ENCODE assay signal across 11 cellular contexts in the genomic region with DNA sequence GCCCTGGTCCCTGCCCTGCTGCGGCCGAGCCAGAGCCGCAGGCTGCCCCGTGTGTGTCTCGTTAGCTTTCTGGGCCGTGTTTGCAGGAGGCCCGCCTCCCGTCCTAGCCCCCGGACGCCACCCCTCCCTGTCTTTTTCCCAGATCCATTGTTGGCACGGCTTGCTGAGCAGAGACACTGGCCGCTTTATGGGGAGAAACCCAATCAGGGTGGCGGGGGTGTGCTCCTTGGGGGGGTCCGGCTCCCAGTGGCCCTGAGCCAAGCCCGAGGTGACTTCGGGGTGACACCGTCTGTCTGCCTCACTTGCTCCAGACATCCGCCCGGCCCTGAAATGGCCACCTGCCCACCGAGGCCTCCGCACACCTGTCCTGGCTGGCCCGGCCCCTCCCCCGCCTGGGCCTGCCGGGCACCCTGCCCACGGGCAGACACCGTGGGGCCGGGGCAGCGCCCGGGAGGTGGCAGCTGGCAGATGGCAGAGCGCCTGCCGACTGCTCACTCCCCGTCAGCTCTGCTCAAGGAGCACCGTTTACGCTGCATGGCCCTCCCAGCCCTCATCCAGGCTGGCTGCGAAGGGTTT. TPM values are rescaled to one million over a fixed set of nuclear protein-coding genes. Genes with fewer than 3 reads are reported as not detected.
DNase-seq lines count a peak whose midpoint lies in the region; ATAC-seq and TF ChIP-seq lines count a peak whose summit lies in the region.
"Had no signal": no experiment of that assay in that cellular context is flagged by ENCODE, and none has a peak within 500 bp of the region (broad histone marks: within the 10 kb centered on the region; RNA-seq: fewer than 3 reads in every experiment).

No MANE protein-coding gene starts in this region.

- peak overlapping the region; percentile 52; the same call in 1 of the 2 replicates for H3K4me3 Mint-ChIP-seq in HFFc6
- H3K4me3 Mint-ChIP-seq: activated B cell treated with CpG ODN at 0.5 μM for 24 hours, natural killer cell had no signal

- H3K27ac Mint-ChIP-seq in HFFc6, result peak overlapping the region; percentile 80
- H3K27ac Mint-ChIP-seq: activated B cell treated with CpG ODN at 0.5 μM for 24 hours, natural killer cell had no signal

- H3K36me3 ChIP-seq in skeletal muscle tissue (ENCODE audit: control insufficient read depth in 3 of 3, insufficient read depth in 3 of 3, low read length in 3 of 3), result peaks cover 30 to 46% (median 33%) of the 10 kb centered on the region in 3 donors

- peak overlapping the region; percentile 53 for H3K27ac ChIP-seq in VCaP
- peak overlapping the region; percentile 65 for H3K27ac ChIP-seq in right cardiac atrium (ENCODE audit: low read length)
- peak overlapping the region; percentile 77 for H3K27ac ChIP-seq in skeletal muscle tissue (ENCODE audit: low read depth, low read length)

- H3K4me1 ChIP-seq in right cardiac atrium (ENCODE audit: control insufficient read depth, insufficient read depth, low read length) (peaks cover 33% of the 10 kb centered on the region), skeletal muscle tissue (ENCODE audit: control insufficient read depth in 3 of 3, insufficient read depth in 3 of 3, low read length in 3 of 3) (peaks cover 95 to 97% (median 97%) of the 10 kb centered on the region in 3 donors)

- intact Hi-C loops in right cardiac atrium (cut with DNase I), result no loop called here

- no peaks in the 10 kb centered on the region for H3K27me3 ChIP-seq in right cardiac atrium (ENCODE audit: control insufficient read depth, insufficient read depth)
- no peaks in the 10 kb centered on the region for H3K27me3 ChIP-seq in skeletal muscle tissue (ENCODE audit: control insufficient read depth in 3 of 3, insufficient read depth in 3 of 3, low read length in 3 of 3)

- WGBS in right cardiac atrium, result 26% methylated on average over 35 of the region's 35 CpGs

- peak overlapping the region; percentile 45 to 79 (median 51) for H3K9ac ChIP-seq in skeletal muscle tissue (ENCODE audit: low read depth in 1 of 3, low read length in 3 of 3)

- DNase-seq in HFFc6 (no peak), right cardiac atrium (peak in 2 of 3 donors; percentile 85 to 86), AG20443 (ENCODE audit: low spot score) (no peak), GM20000 (ENCODE audit: low spot score) (no peak)
- DNase-seq in activated T-cell treated with anti-CD3 and anti-CD28 coated beads, Interleukin-2, amount 50 U/mL, for 48 hours, result no peak
- DNase-seq: activated B cell treated with CpG ODN at 0.5 μM for 24 hours, H7, natural killer cell had no signal

- H3K9me3 Mint-ChIP-seq in HFFc6, result no peaks in the 10 kb centered on the region; the same call in 1 of the 2 replicates
- H3K9me3 Mint-ChIP-seq: activated B cell treated with CpG ODN at 0.5 μM for 24 hours, natural killer cell had no signal

- TF ChIP-seq CTCF in HFFc6 (IDR thresholded peaks at IDR 0.05) (no peak), VCaP (conservative IDR thresholded peaks at IDR 0.05) (no peak), GM20000 (IDR thresholded peaks at IDR 0.05; ENCODE audit: extremely low read depth, missing control alignments) (no peak)

- ATAC-seq in right cardiac atrium, result peak; percentile 1 to 5
- ATAC-seq in GM21367 (IDR thresholded peaks at IDR 0.05; ENCODE audit: unreplicated experiment), result no peak
- ATAC-seq: natural killer cell had no signal

- H3K4me3 ChIP-seq in right cardiac atrium (ENCODE audit: low read length), result no peak overlapping the region
- H3K4me3 ChIP-seq in skeletal muscle tissue (ENCODE audit: low read length in 3 of 3), result peak overlapping the region in 2 of 3 donors; percentile 54

- H3K4me1 Mint-ChIP-seq in HFFc6 (ENCODE audit: low read depth), result peaks cover 35% of the 10 kb centered on the region
- H3K4me1 Mint-ChIP-seq: activated B cell treated with CpG ODN at 0.5 μM for 24 hours, natural killer cell had no signal

- H3K36me3 Mint-ChIP-seq in HFFc6 (ENCODE audit: low read depth), result peaks cover 10% of the 10 kb centered on the region; the same call in 1 of the 2 replicates
- H3K36me3 Mint-ChIP-seq: natural killer cell had no signal

- peaks cover 37% of the 10 kb centered on the region for H3K27me3 Mint-ChIP-seq in HFFc6 (ENCODE audit: insufficient read depth)
- H3K27me3 Mint-ChIP-seq: activated B cell treated with CpG ODN at 0.5 μM for 24 hours had no signal

- H3K9me3 ChIP-seq in right cardiac atrium (ENCODE audit: control insufficient read depth, low read length), result no peaks in the 10 kb centered on the region
- no peaks in the 10 kb centered on the region for H3K9me3 ChIP-seq in skeletal muscle tissue (ENCODE audit: control insufficient read depth in 3 of 3, low read length in 3 of 3)

RNA-seq across cellular contexts. Expression of gene PPARA, which starts 43.1 kb away (rescaled TPM):
- 10 to 100 TPM; 14.1 to 16.0 (median 15.1) TPM for total RNA-seq in HFFc6 (2021; fragmentation: NEBNext Ultra II Directional; extraction: Animal tissue kit (Norgen Biotek cat#: 25700))
- total RNA-seq in right cardiac atrium (10 to 100 TPM; 63.6 to 85.2 (median 72.7) TPM), skeletal muscle tissue (18.8 TPM)
- polyA plus RNA-seq in right cardiac atrium, result 22.9 TPM

Comparison
In these comparisons a context has a peak if more than half of its experiments do, and no peak if none do; other contexts are left out.
1. DNase-seq: peak in right cardiac atrium (2 of 3); none in HFFc6 (single experiment), AG20443 (single experiment), activated T-cell treated with anti-CD3 and anti-CD28 coated beads, Interleukin-2, amount 50 U/mL, for 48 hours (0 of 2) and GM20000 (single experiment).
2. Peak in every context shown above with its lines, with median percentiles within 50 percentile points of each other: H3K27ac ChIP-seq.